Comparison of ENCODE assay signal across 1 cellular context in the genomic region with DNA sequence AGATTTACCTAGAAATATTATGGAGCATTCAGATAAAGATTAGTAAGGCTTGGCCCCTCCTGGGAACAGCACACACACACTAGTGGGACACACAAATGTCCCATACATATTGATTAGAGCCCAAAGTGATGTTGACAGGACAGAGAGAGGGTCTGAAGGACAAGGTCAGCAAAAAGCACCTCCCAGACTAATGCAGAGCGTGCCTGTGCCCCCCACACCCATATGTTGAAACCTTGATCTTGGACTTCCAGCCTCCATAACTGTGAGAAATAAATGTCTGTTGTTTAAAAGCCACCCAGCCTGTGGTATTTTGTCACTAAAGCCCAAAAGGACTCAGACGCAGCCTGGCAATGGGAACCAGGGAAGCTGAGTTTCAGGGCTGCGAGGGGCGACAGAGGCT.
A peak's percentile ranks its signal among the peaks of the same experiment; 100 is the strongest.
TF ChIP-seq lines count a peak whose summit lies in the region.

No MANE protein-coding gene starts in this region.

TF ChIP-seq in HepG2, 621 proteins besides CTCF, POLR2A, EP300 and RAD21 (continued from another document and continues in another):
- TF ChIP-seq, protein P1, sequence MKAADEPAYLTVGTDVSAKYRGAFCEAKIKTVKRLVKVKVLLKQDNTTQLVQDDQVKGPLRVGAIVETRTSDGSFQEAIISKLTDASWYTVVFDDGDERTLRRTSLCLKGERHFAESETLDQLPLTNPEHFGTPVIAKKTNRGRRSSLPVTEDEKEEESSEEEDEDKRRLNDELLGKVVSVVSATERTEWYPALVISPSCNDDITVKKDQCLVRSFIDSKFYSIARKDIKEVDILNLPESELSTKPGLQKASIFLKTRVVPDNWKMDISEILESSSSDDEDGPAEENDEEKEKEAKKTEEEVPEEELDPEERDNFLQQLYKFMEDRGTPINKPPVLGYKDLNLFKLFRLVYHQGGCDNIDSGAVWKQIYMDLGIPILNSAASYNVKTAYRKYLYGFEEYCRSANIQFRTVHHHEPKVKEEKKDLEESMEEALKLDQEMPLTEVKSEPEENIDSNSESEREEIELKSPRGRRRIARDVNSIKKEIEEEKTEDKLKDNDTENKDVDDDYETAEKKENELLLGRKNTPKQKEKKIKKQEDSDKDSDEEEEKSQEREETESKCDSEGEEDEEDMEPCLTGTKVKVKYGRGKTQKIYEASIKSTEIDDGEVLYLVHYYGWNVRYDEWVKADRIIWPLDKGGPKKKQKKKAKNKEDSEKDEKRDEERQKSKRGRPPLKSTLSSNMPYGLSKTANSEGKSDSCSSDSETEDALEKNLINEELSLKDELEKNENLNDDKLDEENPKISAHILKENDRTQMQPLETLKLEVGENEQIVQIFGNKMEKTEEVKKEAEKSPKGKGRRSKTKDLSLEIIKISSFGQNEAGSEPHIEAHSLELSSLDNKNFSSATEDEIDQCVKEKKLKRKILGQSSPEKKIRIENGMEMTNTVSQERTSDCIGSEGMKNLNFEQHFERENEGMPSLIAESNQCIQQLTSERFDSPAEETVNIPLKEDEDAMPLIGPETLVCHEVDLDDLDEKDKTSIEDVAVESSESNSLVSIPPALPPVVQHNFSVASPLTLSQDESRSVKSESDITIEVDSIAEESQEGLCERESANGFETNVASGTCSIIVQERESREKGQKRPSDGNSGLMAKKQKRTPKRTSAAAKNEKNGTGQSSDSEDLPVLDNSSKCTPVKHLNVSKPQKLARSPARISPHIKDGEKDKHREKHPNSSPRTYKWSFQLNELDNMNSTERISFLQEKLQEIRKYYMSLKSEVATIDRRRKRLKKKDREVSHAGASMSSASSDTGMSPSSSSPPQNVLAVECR (CRISPR knock-in tag; IDR thresholded peaks at IDR 0.05; ENCODE audit: borderline replicate concordance) = peak; percentile 14; the same call in 1 of the 2 replicates
- TF ChIP-seq ZNF101 (CRISPR knock-in tag; IDR thresholded peaks at IDR 0.05; ENCODE audit: borderline replicate concordance, low read depth) (no peak), JDP2 (CRISPR knock-in tag; IDR thresholded peaks at IDR 0.05; ENCODE audit: borderline replicate concordance) (no peak), ZNF75D (CRISPR knock-in tag; IDR thresholded peaks at IDR 0.05; ENCODE audit: borderline replicate concordance) (no peak), GZF1 (CRISPR knock-in tag; IDR thresholded peaks at IDR 0.05) (no peak), PAF1 (CRISPR knock-in tag; IDR thresholded peaks at IDR 0.05) (no peak), HOXA3 (CRISPR knock-in tag; IDR thresholded peaks at IDR 0.05) (peak; percentile 49; the same call in 1 of the 2 replicates), ZNF773 (CRISPR knock-in tag; IDR thresholded peaks at IDR 0.05; ENCODE audit: borderline replicate concordance) (no peak), ZNF335 (CRISPR knock-in tag; IDR thresholded peaks at IDR 0.05) (no peak), FOXA1 (IDR thresholded peaks at IDR 0.05) (no peak), FOXA1 (CRISPR knock-in tag; IDR thresholded peaks at IDR 0.05) (0 out of 2 replicates have a peak, but pooled peaks have one; percentile 25), MYNN (CRISPR knock-in tag; IDR thresholded peaks at IDR 0.05; ENCODE audit: low read depth) (no peak), ZNF329 (CRISPR knock-in tag; IDR thresholded peaks at IDR 0.05; ENCODE audit: low read depth) (no peak), ZNF260 (CRISPR knock-in tag; IDR thresholded peaks at IDR 0.05; ENCODE audit: borderline replicate concordance, low read depth) (no peak), ZNF879 (CRISPR knock-in tag; IDR thresholded peaks at IDR 0.05) (no peak), ZNF772 (CRISPR knock-in tag; IDR thresholded peaks at IDR 0.05) (no peak), ZNF446 (CRISPR knock-in tag; IDR thresholded peaks at IDR 0.05) (no peak), NFKB2 (CRISPR knock-in tag; IDR thresholded peaks at IDR 0.05; ENCODE audit: borderline replicate concordance) (no peak), MATR3 (CRISPR knock-in tag; IDR thresholded peaks at IDR 0.05) (no peak)
- TF ChIP-seq, protein P2, sequence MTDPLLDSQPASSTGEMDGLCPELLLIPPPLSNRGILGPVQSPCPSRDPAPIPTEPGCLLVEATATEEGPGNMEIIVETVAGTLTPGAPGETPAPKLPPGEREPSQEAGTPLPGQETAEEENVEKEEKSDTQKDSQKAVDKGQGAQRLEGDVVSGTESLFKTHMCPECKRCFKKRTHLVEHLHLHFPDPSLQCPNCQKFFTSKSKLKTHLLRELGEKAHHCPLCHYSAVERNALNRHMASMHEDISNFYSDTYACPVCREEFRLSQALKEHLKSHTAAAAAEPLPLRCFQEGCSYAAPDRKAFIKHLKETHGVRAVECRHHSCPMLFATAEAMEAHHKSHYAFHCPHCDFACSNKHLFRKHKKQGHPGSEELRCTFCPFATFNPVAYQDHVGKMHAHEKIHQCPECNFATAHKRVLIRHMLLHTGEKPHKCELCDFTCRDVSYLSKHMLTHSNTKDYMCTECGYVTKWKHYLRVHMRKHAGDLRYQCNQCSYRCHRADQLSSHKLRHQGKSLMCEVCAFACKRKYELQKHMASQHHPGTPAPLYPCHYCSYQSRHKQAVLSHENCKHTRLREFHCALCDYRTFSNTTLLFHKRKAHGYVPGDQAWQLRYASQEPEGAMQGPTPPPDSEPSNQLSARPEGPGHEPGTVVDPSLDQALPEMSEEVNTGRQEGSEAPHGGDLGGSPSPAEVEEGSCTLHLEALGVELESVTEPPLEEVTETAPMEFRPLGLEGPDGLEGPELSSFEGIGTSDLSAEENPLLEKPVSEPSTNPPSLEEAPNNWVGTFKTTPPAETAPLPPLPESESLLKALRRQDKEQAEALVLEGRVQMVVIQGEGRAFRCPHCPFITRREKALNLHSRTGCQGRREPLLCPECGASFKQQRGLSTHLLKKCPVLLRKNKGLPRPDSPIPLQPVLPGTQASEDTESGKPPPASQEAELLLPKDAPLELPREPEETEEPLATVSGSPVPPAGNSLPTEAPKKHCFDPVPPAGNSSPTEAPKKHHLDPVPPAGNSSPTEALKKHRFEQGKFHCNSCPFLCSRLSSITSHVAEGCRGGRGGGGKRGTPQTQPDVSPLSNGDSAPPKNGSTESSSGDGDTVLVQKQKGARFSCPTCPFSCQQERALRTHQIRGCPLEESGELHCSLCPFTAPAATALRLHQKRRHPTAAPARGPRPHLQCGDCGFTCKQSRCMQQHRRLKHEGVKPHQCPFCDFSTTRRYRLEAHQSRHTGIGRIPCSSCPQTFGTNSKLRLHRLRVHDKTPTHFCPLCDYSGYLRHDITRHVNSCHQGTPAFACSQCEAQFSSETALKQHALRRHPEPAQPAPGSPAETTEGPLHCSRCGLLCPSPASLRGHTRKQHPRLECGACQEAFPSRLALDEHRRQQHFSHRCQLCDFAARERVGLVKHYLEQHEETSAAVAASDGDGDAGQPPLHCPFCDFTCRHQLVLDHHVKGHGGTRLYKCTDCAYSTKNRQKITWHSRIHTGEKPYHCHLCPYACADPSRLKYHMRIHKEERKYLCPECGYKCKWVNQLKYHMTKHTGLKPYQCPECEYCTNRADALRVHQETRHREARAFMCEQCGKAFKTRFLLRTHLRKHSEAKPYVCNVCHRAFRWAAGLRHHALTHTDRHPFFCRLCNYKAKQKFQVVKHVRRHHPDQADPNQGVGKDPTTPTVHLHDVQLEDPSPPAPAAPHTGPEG (CRISPR knock-in tag; IDR thresholded peaks at IDR 0.05) = no peak
- TF ChIP-seq, protein P3, sequence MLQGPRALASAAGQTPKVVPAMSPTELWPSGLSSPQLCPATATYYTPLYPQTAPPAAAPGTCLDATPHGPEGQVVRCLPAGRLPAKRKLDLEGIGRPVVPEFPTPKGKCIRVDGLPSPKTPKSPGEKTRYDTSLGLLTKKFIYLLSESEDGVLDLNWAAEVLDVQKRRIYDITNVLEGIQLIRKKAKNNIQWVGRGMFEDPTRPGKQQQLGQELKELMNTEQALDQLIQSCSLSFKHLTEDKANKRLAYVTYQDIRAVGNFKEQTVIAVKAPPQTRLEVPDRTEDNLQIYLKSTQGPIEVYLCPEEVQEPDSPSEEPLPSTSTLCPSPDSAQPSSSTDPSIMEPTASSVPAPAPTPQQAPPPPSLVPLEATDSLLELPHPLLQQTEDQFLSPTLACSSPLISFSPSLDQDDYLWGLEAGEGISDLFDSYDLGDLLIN (CRISPR knock-in tag; IDR thresholded peaks at IDR 0.05; ENCODE audit: borderline replicate concordance) = no peak
- TF ChIP-seq, protein P4, sequence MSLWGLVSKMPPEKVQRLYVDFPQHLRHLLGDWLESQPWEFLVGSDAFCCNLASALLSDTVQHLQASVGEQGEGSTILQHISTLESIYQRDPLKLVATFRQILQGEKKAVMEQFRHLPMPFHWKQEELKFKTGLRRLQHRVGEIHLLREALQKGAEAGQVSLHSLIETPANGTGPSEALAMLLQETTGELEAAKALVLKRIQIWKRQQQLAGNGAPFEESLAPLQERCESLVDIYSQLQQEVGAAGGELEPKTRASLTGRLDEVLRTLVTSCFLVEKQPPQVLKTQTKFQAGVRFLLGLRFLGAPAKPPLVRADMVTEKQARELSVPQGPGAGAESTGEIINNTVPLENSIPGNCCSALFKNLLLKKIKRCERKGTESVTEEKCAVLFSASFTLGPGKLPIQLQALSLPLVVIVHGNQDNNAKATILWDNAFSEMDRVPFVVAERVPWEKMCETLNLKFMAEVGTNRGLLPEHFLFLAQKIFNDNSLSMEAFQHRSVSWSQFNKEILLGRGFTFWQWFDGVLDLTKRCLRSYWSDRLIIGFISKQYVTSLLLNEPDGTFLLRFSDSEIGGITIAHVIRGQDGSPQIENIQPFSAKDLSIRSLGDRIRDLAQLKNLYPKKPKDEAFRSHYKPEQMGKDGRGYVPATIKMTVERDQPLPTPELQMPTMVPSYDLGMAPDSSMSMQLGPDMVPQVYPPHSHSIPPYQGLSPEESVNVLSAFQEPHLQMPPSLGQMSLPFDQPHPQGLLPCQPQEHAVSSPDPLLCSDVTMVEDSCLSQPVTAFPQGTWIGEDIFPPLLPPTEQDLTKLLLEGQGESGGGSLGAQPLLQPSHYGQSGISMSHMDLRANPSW (CRISPR knock-in tag; IDR thresholded peaks at IDR 0.05; ENCODE audit: borderline replicate concordance) = no peak
- TF ChIP-seq, protein P5, sequence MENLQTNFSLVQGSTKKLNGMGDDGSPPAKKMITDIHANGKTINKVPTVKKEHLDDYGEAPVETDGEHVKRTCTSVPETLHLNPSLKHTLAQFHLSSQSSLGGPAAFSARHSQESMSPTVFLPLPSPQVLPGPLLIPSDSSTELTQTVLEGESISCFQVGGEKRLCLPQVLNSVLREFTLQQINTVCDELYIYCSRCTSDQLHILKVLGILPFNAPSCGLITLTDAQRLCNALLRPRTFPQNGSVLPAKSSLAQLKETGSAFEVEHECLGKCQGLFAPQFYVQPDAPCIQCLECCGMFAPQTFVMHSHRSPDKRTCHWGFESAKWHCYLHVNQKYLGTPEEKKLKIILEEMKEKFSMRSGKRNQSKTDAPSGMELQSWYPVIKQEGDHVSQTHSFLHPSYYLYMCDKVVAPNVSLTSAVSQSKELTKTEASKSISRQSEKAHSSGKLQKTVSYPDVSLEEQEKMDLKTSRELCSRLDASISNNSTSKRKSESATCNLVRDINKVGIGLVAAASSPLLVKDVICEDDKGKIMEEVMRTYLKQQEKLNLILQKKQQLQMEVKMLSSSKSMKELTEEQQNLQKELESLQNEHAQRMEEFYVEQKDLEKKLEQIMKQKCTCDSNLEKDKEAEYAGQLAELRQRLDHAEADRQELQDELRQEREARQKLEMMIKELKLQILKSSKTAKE (CRISPR knock-in tag; IDR thresholded peaks at IDR 0.05; ENCODE audit: borderline replicate concordance) = peak; percentile 89
- TF ChIP-seq, protein P6, sequence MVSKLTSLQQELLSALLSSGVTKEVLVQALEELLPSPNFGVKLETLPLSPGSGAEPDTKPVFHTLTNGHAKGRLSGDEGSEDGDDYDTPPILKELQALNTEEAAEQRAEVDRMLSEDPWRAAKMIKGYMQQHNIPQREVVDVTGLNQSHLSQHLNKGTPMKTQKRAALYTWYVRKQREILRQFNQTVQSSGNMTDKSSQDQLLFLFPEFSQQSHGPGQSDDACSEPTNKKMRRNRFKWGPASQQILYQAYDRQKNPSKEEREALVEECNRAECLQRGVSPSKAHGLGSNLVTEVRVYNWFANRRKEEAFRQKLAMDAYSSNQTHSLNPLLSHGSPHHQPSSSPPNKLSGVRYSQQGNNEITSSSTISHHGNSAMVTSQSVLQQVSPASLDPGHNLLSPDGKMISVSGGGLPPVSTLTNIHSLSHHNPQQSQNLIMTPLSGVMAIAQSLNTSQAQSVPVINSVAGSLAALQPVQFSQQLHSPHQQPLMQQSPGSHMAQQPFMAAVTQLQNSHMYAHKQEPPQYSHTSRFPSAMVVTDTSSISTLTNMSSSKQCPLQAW (CRISPR knock-in tag; IDR thresholded peaks at IDR 0.05) = 0 out of 2 replicates have a peak, but pooled peaks have one; percentile 27
- TF ChIP-seq, protein P7, sequence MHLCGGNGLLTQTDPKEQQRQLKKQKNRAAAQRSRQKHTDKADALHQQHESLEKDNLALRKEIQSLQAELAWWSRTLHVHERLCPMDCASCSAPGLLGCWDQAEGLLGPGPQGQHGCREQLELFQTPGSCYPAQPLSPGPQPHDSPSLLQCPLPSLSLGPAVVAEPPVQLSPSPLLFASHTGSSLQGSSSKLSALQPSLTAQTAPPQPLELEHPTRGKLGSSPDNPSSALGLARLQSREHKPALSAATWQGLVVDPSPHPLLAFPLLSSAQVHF (CRISPR knock-in tag; IDR thresholded peaks at IDR 0.05) = no peak
- TF ChIP-seq, protein P8, sequence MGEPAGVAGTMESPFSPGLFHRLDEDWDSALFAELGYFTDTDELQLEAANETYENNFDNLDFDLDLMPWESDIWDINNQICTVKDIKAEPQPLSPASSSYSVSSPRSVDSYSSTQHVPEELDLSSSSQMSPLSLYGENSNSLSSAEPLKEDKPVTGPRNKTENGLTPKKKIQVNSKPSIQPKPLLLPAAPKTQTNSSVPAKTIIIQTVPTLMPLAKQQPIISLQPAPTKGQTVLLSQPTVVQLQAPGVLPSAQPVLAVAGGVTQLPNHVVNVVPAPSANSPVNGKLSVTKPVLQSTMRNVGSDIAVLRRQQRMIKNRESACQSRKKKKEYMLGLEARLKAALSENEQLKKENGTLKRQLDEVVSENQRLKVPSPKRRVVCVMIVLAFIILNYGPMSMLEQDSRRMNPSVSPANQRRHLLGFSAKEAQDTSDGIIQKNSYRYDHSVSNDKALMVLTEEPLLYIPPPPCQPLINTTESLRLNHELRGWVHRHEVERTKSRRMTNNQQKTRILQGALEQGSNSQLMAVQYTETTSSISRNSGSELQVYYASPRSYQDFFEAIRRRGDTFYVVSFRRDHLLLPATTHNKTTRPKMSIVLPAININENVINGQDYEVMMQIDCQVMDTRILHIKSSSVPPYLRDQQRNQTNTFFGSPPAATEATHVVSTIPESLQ (CRISPR knock-in tag; conservative IDR thresholded peaks at IDR 0.05) = no peak
- TF ChIP-seq, protein P9, sequence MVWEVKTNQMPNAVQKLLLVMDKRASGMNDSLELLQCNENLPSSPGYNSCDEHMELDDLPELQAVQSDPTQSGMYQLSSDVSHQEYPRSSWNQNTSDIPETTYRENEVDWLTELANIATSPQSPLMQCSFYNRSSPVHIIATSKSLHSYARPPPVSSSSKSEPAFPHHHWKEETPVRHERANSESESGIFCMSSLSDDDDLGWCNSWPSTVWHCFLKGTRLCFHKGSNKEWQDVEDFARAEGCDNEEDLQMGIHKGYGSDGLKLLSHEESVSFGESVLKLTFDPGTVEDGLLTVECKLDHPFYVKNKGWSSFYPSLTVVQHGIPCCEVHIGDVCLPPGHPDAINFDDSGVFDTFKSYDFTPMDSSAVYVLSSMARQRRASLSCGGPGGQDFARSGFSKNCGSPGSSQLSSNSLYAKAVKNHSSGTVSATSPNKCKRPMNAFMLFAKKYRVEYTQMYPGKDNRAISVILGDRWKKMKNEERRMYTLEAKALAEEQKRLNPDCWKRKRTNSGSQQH (CRISPR knock-in tag; IDR thresholded peaks at IDR 0.05; ENCODE audit: low read depth) = no peak
